10 cellular contexts compared by ENCODE assay signal in genomic region chr11:77407613-77408012, GRCh38.
DNase-seq lines count a peak whose midpoint lies in the region; ATAC-seq and TF ChIP-seq lines count a peak whose summit lies in the region.
"Had no signal": no experiment of that assay in that cellular context is flagged by ENCODE, and none has a peak within 500 bp of the region (broad histone marks: within the 10 kb centered on the region; RNA-seq: fewer than 3 reads in every experiment).

No MANE protein-coding gene starts in this region.

- H3K27ac Mint-ChIP-seq in activated naive CD4-positive, alpha-beta T cell treated with anti-CD3 and anti-CD28 coated beads for 36 hours: no peak overlapping the region

- H3K27ac ChIP-seq in Panc1 (ENCODE audit: low read length) (peak overlapping the region; percentile 23; the same call in 1 of the 2 replicates), fibroblast of lung (ENCODE audit: insufficient read depth, low read length) (no peak overlapping the region), smooth muscle cell (ENCODE audit: low read depth) (peak overlapping the region; percentile 41), upper lobe of right lung (no peak overlapping the region)
- H3K27ac ChIP-seq: ascending aorta, HL-60 had no signal

- TF ChIP-seq CTCF in HFF-Myc (IDR thresholded peaks at IDR 0.05; ENCODE audit: low read depth, low read length, missing control alignments): no peak
- TF ChIP-seq CTCF in Panc1 (IDR thresholded peaks at IDR 0.05): no peak
- TF ChIP-seq CTCF in fibroblast of lung (conservative IDR thresholded peaks at IDR 0.05 in 1 of 2, IDR thresholded peaks at IDR 0.05 in 1 of 2; ENCODE audit: low read depth in 1 of 2, low read length in 2 of 2): no peak
- TF ChIP-seq CTCF in smooth muscle cell (IDR thresholded peaks at IDR 0.05; ENCODE audit: borderline replicate concordance, insufficient read depth, poor library complexity, severe bottlenecking): no peak
- no peak for TF ChIP-seq CTCF in upper lobe of right lung (IDR thresholded peaks at IDR 0.05)

- peaks cover 24% of the 10 kb centered on the region for H3K79me2 ChIP-seq in fibroblast of lung (ENCODE audit: control insufficient read depth, insufficient read depth, low read length)
- peaks cover 14% of the 10 kb centered on the region for H3K79me2 ChIP-seq in smooth muscle cell (ENCODE audit: low read depth)

- H3K9me3 ChIP-seq in Panc1 (ENCODE audit: control insufficient read depth, insufficient read depth, low read depth, low read length) (no peaks in the 10 kb centered on the region), fibroblast of lung (ENCODE audit: control insufficient read depth, insufficient read depth, low read depth, low read length) (no peaks in the 10 kb centered on the region), smooth muscle cell (replicated peaks; ENCODE audit: low read depth) (no peaks in the 10 kb centered on the region), upper lobe of right lung (no peaks in the 10 kb centered on the region)
- H3K9me3 ChIP-seq: ascending aorta had no signal

- ATAC-seq in Panc1 (peak; percentile 70), HG03520 (IDR thresholded peaks at IDR 0.05; ENCODE audit: unreplicated experiment) (no peak), GM21528 (IDR thresholded peaks at IDR 0.05; ENCODE audit: low FRiP score, unreplicated experiment) (no peak), upper lobe of right lung (no peak)

- intact Hi-C loops in Panc1 (cut with micrococcal nuclease; ENCODE audit: unreplicated experiment): no loop called here
- intact Hi-C loops in activated naive CD4-positive, alpha-beta T cell treated with anti-CD3 and anti-CD28 coated beads for 36 hours (cut with micrococcal nuclease): no loop called here
- intact Hi-C loops in upper lobe of right lung (cut with DNase I): no loop called here

- peak; percentile 80 for DNase-seq in HFF-Myc (ENCODE audit: extremely low read depth, low read depth)
- peak; percentile 94 for DNase-seq in Panc1 (ENCODE audit: low read depth, low spot score)
- DNase-seq in fibroblast of lung (ENCODE audit: low read depth in 2 of 2): peak; percentile 83 to 90
- no peak for DNase-seq in smooth muscle cell (lab: John Stamatoyannopoulos, UW; ENCODE audit: unreplicated experiment)
- no peak for DNase-seq in activated naive CD4-positive, alpha-beta T cell treated with anti-CD3 and anti-CD28 coated beads for 36 hours
- no peak for DNase-seq in upper lobe of right lung

- H3K27me3 ChIP-seq in Panc1 (ENCODE audit: control insufficient read depth, insufficient read depth, low read length) (no peaks in the 10 kb centered on the region), fibroblast of lung (ENCODE audit: control insufficient read depth, insufficient read depth, low read length) (no peaks in the 10 kb centered on the region), smooth muscle cell (ENCODE audit: low read depth) (no peaks in the 10 kb centered on the region), upper lobe of right lung (no peaks in the 10 kb centered on the region)
- H3K27me3 ChIP-seq: ascending aorta had no signal

- in situ Hi-C loops in Panc1 (cut with HindIII; ENCODE audit: low pct_unique_long_range_greater_than_20kb, low sequenced_read_pairs): no loop called here

- H4K20me1 ChIP-seq in fibroblast of lung (ENCODE audit: control insufficient read depth, extremely low read depth, insufficient read depth, low read length): no peaks in the 10 kb centered on the region
- peaks cover 23% of the 10 kb centered on the region for H4K20me1 ChIP-seq in smooth muscle cell (ENCODE audit: low read depth)

- no peaks in the 10 kb centered on the region for H3K9me3 Mint-ChIP-seq in activated naive CD4-positive, alpha-beta T cell treated with anti-CD3 and anti-CD28 coated beads for 36 hours

- no peak overlapping the region for H2AFZ ChIP-seq in fibroblast of lung (ENCODE audit: low read length)
- H2AFZ ChIP-seq in smooth muscle cell (ENCODE audit: low read depth): no peak overlapping the region

- no peak overlapping the region for H3K9ac ChIP-seq in fibroblast of lung (ENCODE audit: insufficient read depth, low read length)
- H3K9ac ChIP-seq in smooth muscle cell (ENCODE audit: low read depth): no peak overlapping the region

- 0% methylated on average over 4 of the region's 4 CpGs for WGBS in smooth muscle cell (ENCODE audit: low lambda C conversion rate)

- H3K4me1 ChIP-seq in Panc1 (ENCODE audit: control insufficient read depth, insufficient read depth, low read length) (peaks cover 21% of the 10 kb centered on the region), fibroblast of lung (ENCODE audit: control insufficient read depth, extremely low read depth, insufficient read depth, low read length) (peaks cover 7% of the 10 kb centered on the region), smooth muscle cell (ENCODE audit: low read depth) (peaks cover 23% of the 10 kb centered on the region), upper lobe of right lung (no peaks in the 10 kb centered on the region)

- peaks cover 40% of the 10 kb centered on the region for H3K4me1 Mint-ChIP-seq in activated naive CD4-positive, alpha-beta T cell treated with anti-CD3 and anti-CD28 coated beads for 36 hours (ENCODE audit: low read depth)

- CTCF ChIA-PET in Panc1 (lab: Charles Lee): no interaction called here
- CTCF ChIA-PET in activated naive CD4-positive, alpha-beta T cell treated with anti-CD3 and anti-CD28 coated beads for 36 hours (lab: Charles Lee): no interaction called here

- no peak overlapping the region for H3K4me3 ChIP-seq in HFF-Myc (replicated peaks; ENCODE audit: low read depth, low read length)
- peak overlapping the region in 1 of 2 experiments; percentile 12; a peak in 2 of 4 replicates for H3K4me3 ChIP-seq in Panc1 (ENCODE audit: low read depth in 2 of 2, low read length in 2 of 2)
- no peak overlapping the region for H3K4me3 ChIP-seq in fibroblast of lung (replicated peaks in 1 of 4; ENCODE audit: control extremely low read depth in 1 of 4, insufficient read depth in 1 of 4, low read depth in 3 of 4, low read length in 4 of 4)
- no peak overlapping the region for H3K4me3 ChIP-seq in smooth muscle cell
- H3K4me3 ChIP-seq in upper lobe of right lung: no peak overlapping the region
- H3K4me3 ChIP-seq: ascending aorta had no signal

- H3K4me2 ChIP-seq in fibroblast of lung (ENCODE audit: extremely low read depth, insufficient read depth, low read length) (peak overlapping the region; percentile 17), smooth muscle cell (peak overlapping the region; percentile 69)

- H3K27me3 Mint-ChIP-seq in activated naive CD4-positive, alpha-beta T cell treated with anti-CD3 and anti-CD28 coated beads for 36 hours (ENCODE audit: low read depth): no peaks in the 10 kb centered on the region

- H3K36me3 ChIP-seq in Panc1 (ENCODE audit: control insufficient read depth, insufficient read depth, low read length): no peaks in the 10 kb centered on the region
- no peaks in the 10 kb centered on the region for H3K36me3 ChIP-seq in fibroblast of lung (ENCODE audit: control insufficient read depth, insufficient read depth, low read length)
- H3K36me3 ChIP-seq in smooth muscle cell (ENCODE audit: low read depth): no peaks in the 10 kb centered on the region
- H3K36me3 ChIP-seq in upper lobe of right lung: no peaks in the 10 kb centered on the region
- H3K36me3 ChIP-seq: ascending aorta had no signal

- no peak overlapping the region for H3K4me3 Mint-ChIP-seq in activated naive CD4-positive, alpha-beta T cell treated with anti-CD3 and anti-CD28 coated beads for 36 hours

- POLR2A ChIA-PET in Panc1 (lab: Charles Lee): no interaction called here

- peaks cover 5% of the 10 kb centered on the region for H3K36me3 Mint-ChIP-seq in activated naive CD4-positive, alpha-beta T cell treated with anti-CD3 and anti-CD28 coated beads for 36 hours (ENCODE audit: low read depth)

- H3F3A ChIP-seq in smooth muscle cell (ENCODE audit: low read depth): no peaks in the 10 kb centered on the region

- no TSS peak for BruUV-seq in Panc1 (replicated peaks; lab: Mats Ljungman, UMichigan)

Comparison
In these comparisons a context has a peak if more than half of its experiments do, and no peak if none do; other contexts are left out.
1. DNase-seq: peak in HFF-Myc (single experiment), Panc1 (single experiment) and fibroblast of lung (2 of 2); none in smooth muscle cell (single experiment), activated naive CD4-positive, alpha-beta T cell treated with anti-CD3 and anti-CD28 coated beads for 36 hours (single experiment) and upper lobe of right lung (single experiment).
2. H3K27ac ChIP-seq: peak in Panc1 (single experiment) and smooth muscle cell (single experiment); none in fibroblast of lung (single experiment) and upper lobe of right lung (single experiment).